31 cellular contexts compared by ENCODE assay signal in the genomic region with DNA sequence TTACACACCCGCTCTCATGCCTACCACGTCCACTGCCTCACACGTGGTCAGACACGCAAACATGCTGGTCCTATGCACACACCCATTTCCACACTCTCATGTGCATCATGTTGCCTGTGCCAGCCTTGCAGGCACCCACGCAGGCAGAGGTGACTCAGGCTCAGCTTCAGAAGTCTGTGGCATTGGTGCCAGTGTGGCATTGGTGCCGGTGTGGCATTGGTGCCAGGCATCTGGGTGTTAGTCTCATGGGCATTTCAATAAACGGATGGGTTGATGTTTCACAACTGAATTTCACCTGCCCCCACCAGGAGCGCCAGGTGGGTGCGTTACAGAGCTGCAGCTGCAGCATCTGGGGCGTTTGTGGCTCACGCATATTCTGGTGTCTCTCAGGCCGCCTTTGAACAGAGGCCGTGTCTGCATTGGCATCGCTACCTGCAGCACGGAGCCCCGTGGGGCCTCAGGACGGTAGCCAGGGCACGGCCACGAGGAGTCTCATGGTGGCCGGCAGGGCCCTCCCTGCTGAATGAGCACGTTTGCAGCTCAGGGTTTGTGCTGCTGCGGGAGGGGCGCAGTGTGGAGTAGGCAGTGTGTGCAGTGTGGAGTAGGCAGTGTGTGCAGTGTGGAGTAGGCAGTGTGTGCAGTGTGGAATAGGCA. TPM values are rescaled to one million over a fixed set of nuclear protein-coding genes. Genes with fewer than 3 reads are reported as not detected.
"Had no signal": no experiment of that assay in that cellular context is flagged by ENCODE, and none has a peak within 500 bp of the region (broad histone marks: within the 10 kb centered on the region; RNA-seq: fewer than 3 reads in every experiment).

No MANE protein-coding gene starts in this region.

- H3K27ac ChIP-seq: esophagus squamous epithelium, parathyroid adenoma, right atrium auricular region, sigmoid colon, thoracic aorta, tibial nerve, upper lobe of right lung, vagina had no signal

- H3K27me3 ChIP-seq: right atrium auricular region, upper lobe of right lung, vagina had no signal

- H3K9ac ChIP-seq: parathyroid adenoma had no signal

- H3K9me3 ChIP-seq: esophagus squamous epithelium, right atrium auricular region, sigmoid colon, thoracic aorta, tibial nerve, upper lobe of right lung, vagina had no signal

- H3K4me3 ChIP-seq: esophagus squamous epithelium, lung, right atrium auricular region, sigmoid colon, thoracic aorta, tibial nerve, upper lobe of right lung, vagina had no signal

- DNase-seq: cortex of kidney; effector memory CD8-positive, alpha-beta T cell; erythroblast; esophagus squamous epithelium; foreskin melanocyte; glutamatergic neuron; hypothalamus; immature natural killer cell; islet precursor cell; natural killer cell; sigmoid colon; stimulated activated CD4-positive, alpha-beta T cell treated with anti-CD3 and anti-CD28 coated beads, Interleukin-2, amount 100 ng/mL, for 24 hours; stimulated activated CD4-positive, alpha-beta T cell treated with anti-CD3 and anti-CD28 coated beads, Interleukin-4, amount 100 ng/mL, for 24 hours; stimulated activated naive CD8-positive, alpha-beta T cell treated with anti-CD3 and anti-CD28 coated beads, Interleukin-15, Interleukin-2, amounts not matched to agents 100 U/mL and 50 U/mL, for 24 hours; substantia nigra; upper lobe of right lung had no signal

- ATAC-seq: effector memory CD8-positive, alpha-beta T cell; natural killer cell; stimulated activated effector memory CD8-positive, alpha-beta T cell treated with anti-CD3 and anti-CD28 coated beads, Interleukin-12 subunit alpha, Interleukin-12 subunit beta, amount 100 ng/mL, for 72 hours; stimulated activated naive CD8-positive, alpha-beta T cell treated with anti-CD3 and anti-CD28 coated beads, Interleukin-15, Interleukin-2, amounts not matched to agents 100 U/mL and 50 U/mL, for 24 hours; upper lobe of right lung had no signal

- H2AFZ ChIP-seq: parathyroid adenoma had no signal

- H3K36me3 ChIP-seq: esophagus squamous epithelium, right atrium auricular region, sigmoid colon, thoracic aorta, tibial nerve, upper lobe of right lung, vagina had no signal

- FAIRE-seq: endometrium had no signal

- H3K4me1 ChIP-seq: esophagus squamous epithelium, parathyroid adenoma, right atrium auricular region, sigmoid colon, upper lobe of right lung, vagina had no signal

RNA-seq across cellular contexts. Expression of gene KNDC1, which starts 24.7 kb away (rescaled TPM):
- total RNA-seq: osteoblast had no signal
- polyA plus RNA-seq: immature natural killer cell had no signal

RNA-seq across cellular contexts. Expression of gene UTF1, which starts 45.3 kb away (rescaled TPM):
- total RNA-seq: dermis microvascular lymphatic vessel endothelial cell, esophagus squamous epithelium, liver, mononuclear cell, neural crest cell, osteoblast, progenitor cell of endocrine pancreas, right atrium auricular region, sigmoid colon, skeletal muscle tissue, thoracic aorta, tibial nerve, upper lobe of right lung, vagina had no signal
- polyA plus RNA-seq: immature natural killer cell, liver, sigmoid colon had no signal

RNA-seq across cellular contexts. Expression of gene VENTX, which starts 52.9 kb away (rescaled TPM):
- total RNA-seq: dermis microvascular lymphatic vessel endothelial cell, neural crest cell, osteoblast, skeletal muscle tissue had no signal
